Comparison of ENCODE assay signal across 26 cellular contexts in genomic region chr7:110857106-110857505, GRCh38.
"Had no signal": no experiment of that assay in that cellular context is flagged by ENCODE, and none has a peak within 500 bp of the region (broad histone marks: within the 10 kb centered on the region; RNA-seq: fewer than 3 reads in every experiment).

No MANE protein-coding gene starts in this region.

- H3K36me3 ChIP-seq: cardiac muscle cell, colonic mucosa, esophagus squamous epithelium, gastroesophageal sphincter had no signal

- FAIRE-seq: endometrium, endothelial cell of umbilical vein had no signal

- H3K9me3 ChIP-seq: body of pancreas, colonic mucosa, esophagus squamous epithelium, gastroesophageal sphincter had no signal

- ATAC-seq: activated CD8-positive, alpha-beta T cell treated with anti-CD3 and anti-CD28 coated beads for 36 hours; activated T-cell treated with anti-CD3 and anti-CD28 coated beads, Interleukin-2, amount 50 U/mL, for 4 hours; activated T-helper 17 cell treated with anti-CD3 and anti-CD28 coated beads, Interleukin-2, amount 50 U/mL, for 72 hours; body of pancreas; gastroesophageal sphincter had no signal

- H3K4me1 ChIP-seq: body of pancreas, colonic mucosa, esophagus squamous epithelium, gastroesophageal sphincter had no signal

- DNase-seq: activated CD4-positive, alpha-beta T cell treated with anti-CD3 and anti-CD28 coated beads for 48 hours; activated CD4-positive, alpha-beta T cell treated with anti-CD3 and anti-CD28 coated beads, Interleukin-2, amount 50 U/mL, for 1 hour; activated CD4-positive, alpha-beta T cell treated with anti-CD3 and anti-CD28 coated beads, Interleukin-2, amount 50 U/mL, for 48 hours; activated CD8-positive, alpha-beta memory T cell treated with anti-CD3 and anti-CD28 coated beads for 24 hours; activated CD8-positive, alpha-beta T cell treated with anti-CD3 and anti-CD28 coated beads for 36 hours; activated effector memory CD4-positive, alpha-beta T cell treated with Interleukin-2 at 50 U/mL for 16 hours; activated gamma-delta T cell treated with Interleukin-2 at 50 U/mL for 16 hours; activated naive CD4-positive, alpha-beta T cell treated with anti-CD3 and anti-CD28 coated beads, Interleukin-2, amount 50 U/mL, for 16 hours; activated naive CD4-positive, alpha-beta T cell treated with Interleukin-2 at 50 U/mL for 16 hours; activated T-cell treated with anti-CD3 and anti-CD28 coated beads, Interleukin-2, amount 50 U/mL, for 4 hours; amniotic stem cell; anterior cingulate cortex; body of pancreas; central memory CD4-positive, alpha-beta T cell; cerebellar nuclear complex; colonic mucosa; effector CD8-positive, alpha-beta T cell; esophagus squamous epithelium; foreskin melanocyte; T-helper 2 cell had no signal

- H3K4me3 ChIP-seq: body of pancreas, cardiac muscle cell, colonic mucosa, esophagus squamous epithelium, gastroesophageal sphincter had no signal

- H3K27ac ChIP-seq: body of pancreas, cardiac muscle cell, colonic mucosa, epithelial cell of prostate, esophagus squamous epithelium, gastroesophageal sphincter had no signal

- H3K27me3 ChIP-seq: body of pancreas, cardiac muscle cell, colonic mucosa, esophagus squamous epithelium, gastroesophageal sphincter had no signal
